1 cellular context compared by ENCODE assay signal in the genomic region with DNA sequence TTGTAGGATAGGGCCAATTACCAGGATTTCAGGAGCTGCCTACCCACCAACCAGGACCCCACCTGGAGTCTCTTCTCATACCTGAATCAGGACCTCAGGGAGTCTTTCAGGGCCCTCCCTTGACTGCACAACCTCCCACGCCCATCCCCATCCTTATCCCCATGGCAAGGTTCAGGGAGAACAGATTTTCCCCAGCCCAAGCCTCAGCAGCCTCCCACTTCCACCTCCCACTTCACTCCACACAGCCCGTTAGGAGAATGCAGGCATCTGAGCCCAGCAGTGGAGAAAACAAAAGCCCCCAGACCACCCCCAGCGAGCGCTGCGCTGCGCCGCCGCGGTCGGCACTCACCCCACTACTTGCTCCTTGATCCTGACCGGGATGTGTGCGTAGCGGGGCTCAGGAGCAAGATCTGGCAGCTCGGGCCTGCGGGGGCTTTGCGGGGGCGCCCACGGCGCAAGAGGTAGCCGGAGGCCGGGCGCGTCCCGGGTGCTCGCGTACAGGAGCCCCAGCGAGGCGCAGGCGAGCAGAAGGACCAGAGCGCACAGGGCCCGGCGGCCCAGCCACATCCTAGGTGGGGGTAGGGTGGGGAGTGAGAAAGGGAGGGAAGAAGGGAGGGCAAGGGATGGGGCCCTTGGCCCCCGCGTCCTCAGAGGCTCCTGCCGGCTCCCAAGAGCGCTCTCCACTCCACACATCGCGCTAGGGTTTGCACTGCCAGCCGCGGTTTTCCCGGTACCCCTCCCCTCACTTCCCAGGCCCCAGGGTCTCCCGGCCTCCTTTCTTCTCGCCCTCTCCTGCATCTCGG.
TF ChIP-seq lines count a peak whose summit lies in the region.

No MANE protein-coding gene starts in this region.

TF ChIP-seq in IMR-90, 13 proteins besides CTCF, POLR2A, EP300 and RAD21:
- TF ChIP-seq RFX5 (IDR thresholded peaks at IDR 0.05; ENCODE audit: low read depth, low read length) = no peak
